15 cellular contexts compared by ENCODE assay signal in the genomic region with DNA sequence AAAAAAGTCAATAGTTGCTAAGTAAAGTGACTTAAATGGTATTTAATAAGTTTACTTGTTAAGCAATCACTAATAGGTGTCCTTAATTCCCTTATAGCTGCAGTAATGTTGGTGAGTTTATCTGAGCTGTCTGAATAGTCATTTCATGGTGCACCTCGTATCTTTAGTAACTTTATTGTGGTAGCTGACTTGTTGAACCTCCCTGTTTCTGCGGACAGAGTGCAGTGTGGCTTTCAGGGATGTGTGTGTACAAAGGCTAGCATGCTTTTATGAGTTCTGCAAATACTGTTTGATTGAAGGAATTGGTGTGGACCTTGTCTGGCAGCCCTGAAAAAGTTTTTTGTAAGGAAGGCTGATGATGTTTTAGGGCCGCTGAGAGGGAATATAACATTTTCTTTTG. TPM values are rescaled to one million over a fixed set of nuclear protein-coding genes. Genes with fewer than 3 reads are reported as not detected.
DNase-seq lines count a peak whose midpoint lies in the region; TF ChIP-seq lines count a peak whose summit lies in the region.
"Had no signal": no experiment of that assay in that cellular context is flagged by ENCODE, and none has a peak within 500 bp of the region (broad histone marks: within the 10 kb centered on the region; RNA-seq: fewer than 3 reads in every experiment).

No MANE protein-coding gene starts in this region.

- peaks cover 7 to 16% (median 16%) of the 10 kb centered on the region in 3 donors for H3K4me1 Mint-ChIP-seq in IgD-negative memory B cell
- peaks cover 60% of the 10 kb centered on the region for H3K4me1 Mint-ChIP-seq in nephron

- H3K27me3 ChIP-seq in ectodermal cell (ENCODE audit: control insufficient read depth, insufficient read depth, low read length, poor library complexity, severe bottlenecking): no peaks in the 10 kb centered on the region

- no peaks in the 10 kb centered on the region for H3K36me3 ChIP-seq in ectodermal cell (ENCODE audit: control insufficient read depth, insufficient read depth, low read length)
- H3K36me3 ChIP-seq: left lung had no signal

- DNase-seq in Ammon's horn (ENCODE audit: low spot score) (no peak), NCI-H226 (no peak), HPDE6-E6E7 (ENCODE audit: extremely low spot score) (no peak)
- DNase-seq in activated CD4-positive, alpha-beta T cell treated with anti-CD3 and anti-CD28 coated beads, Interleukin-2, amount 50 U/mL, for 1 hour: no peak
- DNase-seq: activated CD4-positive, CD25-positive, alpha-beta regulatory T cell; left lung; naive B cell; NCI-H1417 treated with DMSO at 0.1 percent for 48 hours; stimulated activated naive B cell treated with anti-CD40 and anti-IgM and Interleukin-4, amounts not matched to agents 10 μg/mL and 1 μg/mL and 100 μg/mL, for 72 hours; SW 1271 had no signal

- H3K36me3 Mint-ChIP-seq in IgD-negative memory B cell (peaks cover 1% of the 10 kb centered on the region), nephron (ENCODE audit: low read depth) (no peaks in the 10 kb centered on the region)
- H3K36me3 Mint-ChIP-seq: activated naive CD4-positive, alpha-beta T cell treated with anti-CD3 and anti-CD28 coated beads, Interleukin-2, amount 50 U/mL, for 24 hours; naive B cell; stimulated activated naive B cell treated with anti-CD40 and anti-IgM and Interleukin-4, amounts not matched to agents 10 μg/mL and 1 μg/mL and 100 μg/mL, for 72 hours had no signal

- peaks cover 31% of the 10 kb centered on the region for H3K4me1 ChIP-seq in ectodermal cell (ENCODE audit: control insufficient read depth, insufficient read depth, low read length)

- H3K27ac Mint-ChIP-seq in IgD-negative memory B cell: no peak overlapping the region
- H3K27ac Mint-ChIP-seq in nephron: peak overlapping the region; percentile 56 to 72 (median 71)
- H3K27ac Mint-ChIP-seq: activated naive CD4-positive, alpha-beta T cell treated with anti-CD3 and anti-CD28 coated beads, Interleukin-2, amount 50 U/mL, for 24 hours; naive B cell; stimulated activated naive B cell treated with anti-CD40 and anti-IgM and Interleukin-4, amounts not matched to agents 10 μg/mL and 1 μg/mL and 100 μg/mL, for 72 hours had no signal

- H3K27me3 Mint-ChIP-seq in IgD-negative memory B cell (peaks cover 15% of the 10 kb centered on the region), nephron (ENCODE audit: low read depth) (peaks cover 5% of the 10 kb centered on the region)

- peak overlapping the region; percentile 9; the same call in 1 of the 2 replicates for H3K27ac ChIP-seq in 22Rv1
- no peak overlapping the region for H3K27ac ChIP-seq in ectodermal cell (ENCODE audit: insufficient read depth, low read depth, low read length, poor library complexity, severe bottlenecking)
- H3K27ac ChIP-seq: left lung had no signal

- WGBS in ectodermal cell, 2 experiments: 75 to 79% methylated on average over 3 of the region's 3 CpGs

- no peaks in the 10 kb centered on the region for H3K9me3 Mint-ChIP-seq in IgD-negative memory B cell
- H3K9me3 Mint-ChIP-seq in nephron: no peaks in the 10 kb centered on the region
- H3K9me3 Mint-ChIP-seq: activated naive CD4-positive, alpha-beta T cell treated with anti-CD3 and anti-CD28 coated beads, Interleukin-2, amount 50 U/mL, for 24 hours; stimulated activated naive B cell treated with anti-CD40 and anti-IgM and Interleukin-4, amounts not matched to agents 10 μg/mL and 1 μg/mL and 100 μg/mL, for 72 hours had no signal

- no peak for TF ChIP-seq CTCF in 22Rv1 (IDR thresholded peaks at IDR 0.05)
- no peak for TF ChIP-seq CTCF in nephron (IDR thresholded peaks at IDR 0.05; ENCODE audit: unreplicated experiment in 3 of 3)

- peak overlapping the region in 3 of 4 donors; percentile 66 to 86 (median 73) for H3K4me3 Mint-ChIP-seq in IgD-negative memory B cell
- peak overlapping the region; percentile 82 to 90 (median 90) for H3K4me3 Mint-ChIP-seq in nephron
- H3K4me3 Mint-ChIP-seq: stimulated activated naive B cell treated with anti-CD40 and anti-IgM and Interleukin-4, amounts not matched to agents 10 μg/mL and 1 μg/mL and 100 μg/mL, for 72 hours had no signal

- no peaks in the 10 kb centered on the region for H3K9me3 ChIP-seq in ectodermal cell (ENCODE audit: control insufficient read depth, low read length)
- H3K9me3 ChIP-seq: left lung had no signal

- H3K4me3 ChIP-seq in ectodermal cell (ENCODE audit: insufficient read depth, low read depth, low read length): peak overlapping the region; percentile 81

RNA-seq across cellular contexts. Expression of gene ZNRF3, which starts 2.6 kb away (rescaled TPM):
- 0.16 TPM for polyA plus RNA-seq in IgD-negative memory B cell
- polyA plus RNA-seq in ectodermal cell (2013, experiment 1 of 4): 25.8 TPM
- 21.9 TPM for polyA plus RNA-seq in ectodermal cell (2013, experiment 2 of 4)
- polyA plus RNA-seq in ectodermal cell (2013, experiment 3 of 4): 25.1 TPM
- polyA plus RNA-seq in ectodermal cell (2013, experiment 4 of 4): 27.5 TPM

Comparison
In these comparisons a context has a peak if more than half of its experiments do, and no peak if none do; other contexts are left out.
1. H3K27ac Mint-ChIP-seq: peak in nephron (3 of 3); none in IgD-negative memory B cell (0 of 3).